In genomic region chr6:164925681-164926530, GRCh38 we compare ENCODE assay signal across 1 cellular context.
TF ChIP-seq lines count a peak whose summit lies in the region.

No MANE protein-coding gene starts in this region.

TF ChIP-seq in HepG2, 621 proteins besides CTCF, POLR2A, EP300 and RAD21 (continued from another document):
- TF ChIP-seq PRDM10 (CRISPR knock-in tag; IDR thresholded peaks at IDR 0.05; ENCODE audit: low read depth) = no peak
- TF ChIP-seq REST (IDR thresholded peaks at IDR 0.05; ENCODE audit: borderline replicate concordance in 1 of 2, low read depth in 1 of 2, low read length in 2 of 2) = no peak
- TF ChIP-seq CHD2 (IDR thresholded peaks at IDR 0.05; ENCODE audit: low read depth, low read length) = no peak
- no peak for TF ChIP-seq RORA (CRISPR knock-in tag; IDR thresholded peaks at IDR 0.05)
- TF ChIP-seq MNT (IDR thresholded peaks at IDR 0.05) = peak; percentile 93
- TF ChIP-seq ZNF761 (CRISPR knock-in tag; conservative IDR thresholded peaks at IDR 0.05) = no peak
- peak; percentile 36; the same call in 1 of the 2 replicates for TF ChIP-seq CREB1 (IDR thresholded peaks at IDR 0.05)
- no peak for TF ChIP-seq CREB1 (CRISPR knock-in tag; IDR thresholded peaks at IDR 0.05)
- TF ChIP-seq ZC3H13 (CRISPR knock-in tag; IDR thresholded peaks at IDR 0.05) = no peak
- TF ChIP-seq SP1 (IDR thresholded peaks at IDR 0.05) = 0 out of 2 replicates have a peak, but pooled peaks have one; percentile 44
- TF ChIP-seq SP1 (CRISPR knock-in tag; IDR thresholded peaks at IDR 0.05) = no peak
- 0 out of 2 replicates have a peak, but pooled peaks have one; percentile 28 for TF ChIP-seq TRIM22 (IDR thresholded peaks at IDR 0.05)
- no peak for TF ChIP-seq ZSCAN30 (CRISPR knock-in tag; IDR thresholded peaks at IDR 0.05)
- TF ChIP-seq PHB2 (IDR thresholded peaks at IDR 0.05; ENCODE audit: partially characterized antibody) = peak; percentile 68
- peak; percentile 80; the same call in 1 of the 2 replicates for TF ChIP-seq NBN (conservative IDR thresholded peaks at IDR 0.05)
- TF ChIP-seq ZNF17 (CRISPR knock-in tag; IDR thresholded peaks at IDR 0.05) = no peak
- TF ChIP-seq HIC2 (CRISPR knock-in tag; IDR thresholded peaks at IDR 0.05; ENCODE audit: low read depth) = no peak
- no peak for TF ChIP-seq ZNF362 (CRISPR knock-in tag; IDR thresholded peaks at IDR 0.05; ENCODE audit: borderline replicate concordance)
- 0 out of 2 replicates have a peak, but pooled peaks have one; percentile 31 for TF ChIP-seq NONO (IDR thresholded peaks at IDR 0.05)
- no peak for TF ChIP-seq NONO (CRISPR knock-in tag; conservative IDR thresholded peaks at IDR 0.05)
